19 cellular contexts compared by ENCODE assay signal in the genomic region with DNA sequence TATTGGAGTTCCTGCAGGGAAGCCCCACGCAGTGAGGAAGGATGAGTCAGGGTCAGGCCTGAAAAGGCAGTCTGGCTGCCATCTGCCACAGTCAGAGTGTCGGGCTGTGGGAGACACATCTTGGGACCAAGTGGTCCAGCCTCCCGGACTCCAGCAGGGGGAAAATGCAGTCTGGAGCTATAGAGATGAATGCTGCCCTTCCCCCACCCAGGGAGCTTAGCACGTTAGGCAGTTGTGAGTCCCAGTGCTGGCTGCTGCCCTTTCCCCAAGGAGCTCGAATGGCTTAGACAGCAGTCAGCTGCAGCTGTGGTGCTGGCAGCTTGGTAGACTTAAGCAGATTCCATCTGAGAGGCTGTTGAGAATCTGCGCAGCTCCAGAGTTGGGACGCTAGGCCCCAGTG. TPM values are rescaled to one million over a fixed set of nuclear protein-coding genes. Genes with fewer than 3 reads are reported as not detected.
DNase-seq lines count a peak whose midpoint lies in the region; TF ChIP-seq lines count a peak whose summit lies in the region.
"Had no signal": no experiment of that assay in that cellular context is flagged by ENCODE, and none has a peak within 500 bp of the region (broad histone marks: within the 10 kb centered on the region; RNA-seq: fewer than 3 reads in every experiment).

No MANE protein-coding gene starts in this region.

- no peak overlapping the region for H3K27ac Mint-ChIP-seq in T-helper 2 cell treated with Interferon-gamma antibody and Interleukin-4, amounts not matched to agents 5 μg/mL and 100 μg/mL, for 36 hours

- peak overlapping the region; percentile 25 for H3K56ac ChIP-seq in mesendoderm (ENCODE audit: low read length)

- H3K4me1 ChIP-seq in mesendoderm (ENCODE audit: control insufficient read depth, low read depth, low read length), result no peaks in the 10 kb centered on the region
- H3K4me1 ChIP-seq: gastrocnemius medialis, sigmoid colon had no signal

- H4K8ac ChIP-seq in mesendoderm (ENCODE audit: low read depth, low read length), result no peak overlapping the region

- no peak overlapping the region for H3K27ac ChIP-seq in mesendoderm (ENCODE audit: low read depth, low read length)
- H3K27ac ChIP-seq: BLaER1, gastrocnemius medialis, neutrophil, sigmoid colon had no signal

- H3K18ac ChIP-seq in mesendoderm (ENCODE audit: low read length), result peak overlapping the region; percentile 82

- no peaks in the 10 kb centered on the region for H3K9me3 Mint-ChIP-seq in T-helper 2 cell treated with Interferon-gamma antibody and Interleukin-4, amounts not matched to agents 5 μg/mL and 100 μg/mL, for 36 hours

- H3K23ac ChIP-seq in mesendoderm (ENCODE audit: low read length), result no peak overlapping the region

- H2BK15ac ChIP-seq in mesendoderm (replicated peaks; ENCODE audit: low read depth), result no peak overlapping the region

- DNase-seq in ELR (ENCODE audit: low read depth), result peak; percentile 40
- peak; percentile 97 for DNase-seq in NCI-H69 (lab: John Stamatoyannopoulos, UW)
- peak; percentile 18 for DNase-seq in epithelial cell of esophagus (ENCODE audit: low read depth)
- DNase-seq in mesendoderm, result peak; percentile 76
- DNase-seq in T-helper 2 cell treated with Interferon-gamma antibody and Interleukin-4, amounts not matched to agents 5 μg/mL and 100 μg/mL, for 36 hours (ENCODE audit: low spot score), result no peak
- no peak for DNase-seq in activated CD4-positive, CD25-positive, alpha-beta regulatory T cell treated with anti-CD3 and anti-CD28 coated beads, Interleukin-2, amount 50 U/mL, for 72 hours
- DNase-seq in NCI-H1436 treated with DMSO at 0.1 percent for 48 hours (lab: John Stamatoyannopoulos, UW), result no peak
- DNase-seq in H4 (ENCODE audit: low spot score), result no peak
- DNase-seq: activated CD4-positive, alpha-beta T cell treated with anti-CD3 and anti-CD28 coated beads for 48 hours; activated naive CD4-positive, alpha-beta T cell treated with anti-CD3 and anti-CD28 coated beads, Interleukin-2, amount 50 U/mL, for 16 hours; gastrocnemius medialis; GOT3; NCI-H1930; NCI-H774; sigmoid colon; stimulated activated CD4-positive, alpha-beta T cell treated with anti-CD3 and anti-CD28 coated beads, Interleukin-4, amount 100 ng/mL, for 24 hours; T-helper 2 cell had no signal

- H3K4me1 Mint-ChIP-seq in T-helper 2 cell treated with Interferon-gamma antibody and Interleukin-4, amounts not matched to agents 5 μg/mL and 100 μg/mL, for 36 hours (ENCODE audit: low read depth), result no peaks in the 10 kb centered on the region

- H4K5ac ChIP-seq in mesendoderm (ENCODE audit: low read length), result no peak overlapping the region

- no peak overlapping the region for H3K4me2 ChIP-seq in mesendoderm (ENCODE audit: low read length)
- H3K4me2 ChIP-seq: BLaER1 had no signal

- H3K4me3 Mint-ChIP-seq in T-helper 2 cell treated with Interferon-gamma antibody and Interleukin-4, amounts not matched to agents 5 μg/mL and 100 μg/mL, for 36 hours, result no peak overlapping the region

- no peaks in the 10 kb centered on the region for H3K79me2 ChIP-seq in mesendoderm (ENCODE audit: control insufficient read depth, insufficient read depth, low read length)

- H3K79me1 ChIP-seq in mesendoderm (ENCODE audit: low read length), result no peaks in the 10 kb centered on the region

- no peak for TF ChIP-seq CTCF in epithelial cell of esophagus (IDR thresholded peaks at IDR 0.05; ENCODE audit: insufficient read depth, low read depth, low read length, missing control alignments)

- H3K4ac ChIP-seq in mesendoderm (ENCODE audit: low read depth, low read length), result peak overlapping the region; percentile 25

- H3K4me3 ChIP-seq in epithelial cell of esophagus (ENCODE audit: low read length), result no peak overlapping the region
- H3K4me3 ChIP-seq in mesendoderm (ENCODE audit: low read length), result no peak overlapping the region
- H3K4me3 ChIP-seq: BLaER1, gastrocnemius medialis, sigmoid colon had no signal

- peak overlapping the region; percentile 4 for H2BK5ac ChIP-seq in mesendoderm (ENCODE audit: low read length)

- no peak overlapping the region for H2AK5ac ChIP-seq in mesendoderm (ENCODE audit: low read length)

- H3K36me3 ChIP-seq in mesendoderm (ENCODE audit: control insufficient read depth, insufficient read depth, low read length), result no peaks in the 10 kb centered on the region
- H3K36me3 ChIP-seq: BLaER1, gastrocnemius medialis, neutrophil, sigmoid colon had no signal

- H3K36me3 Mint-ChIP-seq in T-helper 2 cell treated with Interferon-gamma antibody and Interleukin-4, amounts not matched to agents 5 μg/mL and 100 μg/mL, for 36 hours (ENCODE audit: low read depth), result no peaks in the 10 kb centered on the region

- no peaks in the 10 kb centered on the region for H3K27me3 Mint-ChIP-seq in T-helper 2 cell treated with Interferon-gamma antibody and Interleukin-4, amounts not matched to agents 5 μg/mL and 100 μg/mL, for 36 hours (ENCODE audit: low read depth)

- H3K27me3 ChIP-seq in mesendoderm (ENCODE audit: insufficient read depth, low read length, poor library complexity), result no peaks in the 10 kb centered on the region
- H3K27me3 ChIP-seq: BLaER1, gastrocnemius medialis, neutrophil, sigmoid colon had no signal

- no peak overlapping the region for H2BK120ac ChIP-seq in mesendoderm (ENCODE audit: low read depth, low read length)

- WGBS in mesendoderm (ENCODE audit: extremely low coverage, insufficient coverage, low lambda C conversion rate), result no CpG with 5 or more reads among the region's 7 CpGs

- H3K9ac ChIP-seq in mesendoderm (ENCODE audit: low read length), result no peak overlapping the region
- H3K9ac ChIP-seq: BLaER1 had no signal

RNA-seq across cellular contexts. Expression of a gene that starts 8.2 kb away (rescaled TPM):
- polyA plus RNA-seq in mesendoderm (2013, experiment 1 of 2), result 840 TPM
- 873 TPM for polyA plus RNA-seq in mesendoderm (2013, experiment 2 of 2)
- total RNA-seq in H4 (2014; rRNA removed; shearing (Covaris generic)), result 0.08 TPM in 1 of 2 replicates, not detected in the other
- total RNA-seq: gastrocnemius medialis, sigmoid colon had no signal

RNA-seq across cellular contexts. Expression of a gene that starts 29.7 kb away (rescaled TPM):
- polyA plus RNA-seq in mesendoderm (2013, experiment 1 of 2), result 0.76 TPM
- polyA plus RNA-seq in mesendoderm (2013, experiment 2 of 2), result 0.76 TPM
- total RNA-seq in H4 (2014; rRNA removed; shearing (Covaris generic)), result 0.23 and 0.54 TPM in 2 replicates

Comparison
In these comparisons a context has a peak if more than half of its experiments do, and no peak if none do; other contexts are left out.
1. DNase-seq: peak in ELR (single experiment), NCI-H69 (single experiment), epithelial cell of esophagus (single experiment) and mesendoderm (single experiment); none in T-helper 2 cell treated with Interferon-gamma antibody and Interleukin-4, amounts not matched to agents 5 μg/mL and 100 μg/mL, for 36 hours (single experiment), activated CD4-positive, CD25-positive, alpha-beta regulatory T cell treated with anti-CD3 and anti-CD28 coated beads, Interleukin-2, amount 50 U/mL, for 72 hours (single experiment), NCI-H1436 treated with DMSO at 0.1 percent for 48 hours (single experiment) and H4 (single experiment).